17 cellular contexts compared by ENCODE assay signal in the genomic region with DNA sequence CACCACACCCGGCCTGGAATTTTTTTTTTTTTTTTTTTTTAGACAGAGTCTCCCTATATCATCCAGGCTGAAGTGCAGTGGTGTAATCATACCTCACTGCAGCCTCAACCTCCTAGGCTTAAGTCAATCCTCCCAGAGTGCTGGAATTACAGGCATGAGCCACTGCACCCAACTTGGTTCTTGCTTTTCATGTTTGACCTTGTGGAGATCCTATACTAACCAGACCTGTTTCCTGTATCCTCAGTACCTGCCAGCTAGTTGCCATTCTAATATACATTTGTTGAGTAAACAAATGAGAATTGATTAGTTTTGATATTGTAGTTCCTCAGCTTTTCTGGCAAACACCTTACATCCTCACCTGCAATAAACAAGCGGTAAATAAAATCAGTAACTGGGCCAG. TPM values are rescaled to one million over a fixed set of nuclear protein-coding genes. Genes with fewer than 3 reads are reported as not detected.
DNase-seq lines count a peak whose midpoint lies in the region; ATAC-seq and TF ChIP-seq lines count a peak whose summit lies in the region.
"Had no signal": no experiment of that assay in that cellular context is flagged by ENCODE, and none has a peak within 500 bp of the region (broad histone marks: within the 10 kb centered on the region; RNA-seq: fewer than 3 reads in every experiment).

No MANE protein-coding gene starts in this region.

- DNase-seq in SIG-M5 treated with dmso at 0.1 percent for 504 hours (lab: John Stamatoyannopoulos, UW; ENCODE audit: unreplicated experiment): peak; percentile 7
- DNase-seq in SIG-M5 (lab: John Stamatoyannopoulos, UW): no peak
- peak; percentile 93 for DNase-seq in LNCaP clone FGC (ENCODE audit: low read depth)
- DNase-seq in islet precursor cell: peak; percentile 66
- no peak for DNase-seq in type B pancreatic cell (ENCODE audit: extremely low spot score, unreplicated experiment)
- DNase-seq in T-helper 2 cell treated with Interferon-gamma antibody and Interleukin-4, amounts not matched to agents 5 μg/mL and 100 μg/mL, for 36 hours (ENCODE audit: low spot score): no peak
- DNase-seq: C1 segment of cervical spinal cord; HCEC 1CT; MG63; NCI-H1105; NCI-H1694; NCI-H226; NCI-H524 treated with DMSO at 0.1 percent for 48 hours; NK-92 treated with Interleukin-12 subunit alpha and Interleukin-12 subunit beta, amount 100 ng/mL, for 24 hours; RPMI8226 had no signal

- no peaks in the 10 kb centered on the region for H3K27me3 Mint-ChIP-seq in type B pancreatic cell
- peaks cover 14% of the 10 kb centered on the region for H3K27me3 Mint-ChIP-seq in T-helper 2 cell treated with Interferon-gamma antibody and Interleukin-4, amounts not matched to agents 5 μg/mL and 100 μg/mL, for 36 hours (ENCODE audit: low read depth)

- H3K36me3 Mint-ChIP-seq in type B pancreatic cell: no peaks in the 10 kb centered on the region
- H3K36me3 Mint-ChIP-seq in T-helper 2 cell treated with Interferon-gamma antibody and Interleukin-4, amounts not matched to agents 5 μg/mL and 100 μg/mL, for 36 hours (ENCODE audit: low read depth): peaks cover 2% of the 10 kb centered on the region

- ATAC-seq in HG03469 (IDR thresholded peaks at IDR 0.05; ENCODE audit: unreplicated experiment): no peak
- no peak for ATAC-seq in HG03159 (IDR thresholded peaks at IDR 0.05; ENCODE audit: unreplicated experiment)

- peak overlapping the region; percentile 100 for H3K27ac Mint-ChIP-seq in type B pancreatic cell
- no peak overlapping the region for H3K27ac Mint-ChIP-seq in T-helper 2 cell treated with Interferon-gamma antibody and Interleukin-4, amounts not matched to agents 5 μg/mL and 100 μg/mL, for 36 hours

- peak overlapping the region; percentile 78 for H3K4me3 Mint-ChIP-seq in type B pancreatic cell
- H3K4me3 Mint-ChIP-seq in T-helper 2 cell treated with Interferon-gamma antibody and Interleukin-4, amounts not matched to agents 5 μg/mL and 100 μg/mL, for 36 hours: no peak overlapping the region

- H3K4me3 ChIP-seq in LNCaP clone FGC (ENCODE audit: low read depth, low read length): no peak overlapping the region
- H3K4me3 ChIP-seq: MG63 had no signal

- peaks cover 5% of the 10 kb centered on the region for H3K4me1 Mint-ChIP-seq in type B pancreatic cell (ENCODE audit: unreplicated experiment)
- H3K4me1 Mint-ChIP-seq in T-helper 2 cell treated with Interferon-gamma antibody and Interleukin-4, amounts not matched to agents 5 μg/mL and 100 μg/mL, for 36 hours (ENCODE audit: low read depth): peaks cover 6% of the 10 kb centered on the region

- TF ChIP-seq CTCF in LNCaP clone FGC (IDR thresholded peaks at IDR 0.05; ENCODE audit: control insufficient read depth, extremely low read depth, insufficient read depth): no peak
- TF ChIP-seq CTCF in type B pancreatic cell (conservative IDR thresholded peaks at IDR 0.05): no peak

- no peaks in the 10 kb centered on the region for H3K9me3 Mint-ChIP-seq in type B pancreatic cell
- H3K9me3 Mint-ChIP-seq in T-helper 2 cell treated with Interferon-gamma antibody and Interleukin-4, amounts not matched to agents 5 μg/mL and 100 μg/mL, for 36 hours: no peaks in the 10 kb centered on the region

RNA-seq across cellular contexts. Expression of a gene that starts 3.2 kb away (rescaled TPM):
- total RNA-seq in type B pancreatic cell (ENCODE audit: low replicate concordance): 45.1 and 105 TPM in 2 replicates

RNA-seq across cellular contexts. Expression of a gene that starts 28.9 kb away (rescaled TPM):
- 285 and 326 TPM in 2 replicates for total RNA-seq in type B pancreatic cell (ENCODE audit: low replicate concordance)

RNA-seq across cellular contexts. Expression of a gene that starts 46.0 kb away (rescaled TPM):
- total RNA-seq in type B pancreatic cell (ENCODE audit: low replicate concordance): 46.0 and 58.1 TPM in 2 replicates

Comparison
In these comparisons a context has a peak if more than half of its experiments do, and no peak if none do; other contexts are left out.
1. DNase-seq: peak in SIG-M5 treated with dmso at 0.1 percent for 504 hours (single experiment), LNCaP clone FGC (single experiment) and islet precursor cell (single experiment); none in SIG-M5 (single experiment), type B pancreatic cell (single experiment) and T-helper 2 cell treated with Interferon-gamma antibody and Interleukin-4, amounts not matched to agents 5 μg/mL and 100 μg/mL, for 36 hours (single experiment).